24 cellular contexts compared by ENCODE assay signal in genomic region chr7:55622241-55622835, GRCh38.
"Had no signal": no experiment of that assay in that cellular context is flagged by ENCODE, and none has a peak within 500 bp of the region (broad histone marks: within the 10 kb centered on the region; RNA-seq: fewer than 3 reads in every experiment).

No MANE protein-coding gene starts in this region.

- ATAC-seq: gastrocnemius medialis; heart right ventricle; natural killer cell treated with Interleukin-12 subunit alpha and Interleukin-12 subunit beta and Interleukin-15 and Interleukin-18, amount 100 ng/mL, for 72 hours; right cardiac atrium had no signal

- DNase-seq: cortex of kidney; dorsolateral prefrontal cortex; effector CD8-positive, alpha-beta T cell; gastrocnemius medialis; heart right ventricle; hypothalamus; islet precursor cell; left ventricle myocardium inferior; mesenchymal stem cell; midbrain; nucleus accumbens; ovary; right cardiac atrium; small intestine; stimulated activated CD4-positive, alpha-beta T cell treated with anti-CD3 and anti-CD28 coated beads, Interleukin-12 subunit alpha, Interleukin-12 subunit beta, amount 100 ng/mL, for 4 hours; stimulated activated naive CD4-positive, alpha-beta T cell; stomach; substantia nigra; trophoblast cell; uterus had no signal

- H3K4me3 ChIP-seq: dorsolateral prefrontal cortex, gastrocnemius medialis, heart right ventricle, left ventricle myocardium inferior, lung, neural progenitor cell, ovary, stomach, thoracic aorta, uterus had no signal
